Comparison of ENCODE assay signal across 1 cellular context in genomic region chr1:155273134-155273982, GRCh38.
TF ChIP-seq lines count a peak whose summit lies in the region.

TSS of gene CLK2 (minus strand) at chr1:155273504. CDS start at chr1:155270977, 2,527 bp downstream.

TF ChIP-seq in HepG2, 621 proteins besides CTCF, POLR2A, EP300 and RAD21 (continued from another document and continues in another):
- TF ChIP-seq, protein P1, sequence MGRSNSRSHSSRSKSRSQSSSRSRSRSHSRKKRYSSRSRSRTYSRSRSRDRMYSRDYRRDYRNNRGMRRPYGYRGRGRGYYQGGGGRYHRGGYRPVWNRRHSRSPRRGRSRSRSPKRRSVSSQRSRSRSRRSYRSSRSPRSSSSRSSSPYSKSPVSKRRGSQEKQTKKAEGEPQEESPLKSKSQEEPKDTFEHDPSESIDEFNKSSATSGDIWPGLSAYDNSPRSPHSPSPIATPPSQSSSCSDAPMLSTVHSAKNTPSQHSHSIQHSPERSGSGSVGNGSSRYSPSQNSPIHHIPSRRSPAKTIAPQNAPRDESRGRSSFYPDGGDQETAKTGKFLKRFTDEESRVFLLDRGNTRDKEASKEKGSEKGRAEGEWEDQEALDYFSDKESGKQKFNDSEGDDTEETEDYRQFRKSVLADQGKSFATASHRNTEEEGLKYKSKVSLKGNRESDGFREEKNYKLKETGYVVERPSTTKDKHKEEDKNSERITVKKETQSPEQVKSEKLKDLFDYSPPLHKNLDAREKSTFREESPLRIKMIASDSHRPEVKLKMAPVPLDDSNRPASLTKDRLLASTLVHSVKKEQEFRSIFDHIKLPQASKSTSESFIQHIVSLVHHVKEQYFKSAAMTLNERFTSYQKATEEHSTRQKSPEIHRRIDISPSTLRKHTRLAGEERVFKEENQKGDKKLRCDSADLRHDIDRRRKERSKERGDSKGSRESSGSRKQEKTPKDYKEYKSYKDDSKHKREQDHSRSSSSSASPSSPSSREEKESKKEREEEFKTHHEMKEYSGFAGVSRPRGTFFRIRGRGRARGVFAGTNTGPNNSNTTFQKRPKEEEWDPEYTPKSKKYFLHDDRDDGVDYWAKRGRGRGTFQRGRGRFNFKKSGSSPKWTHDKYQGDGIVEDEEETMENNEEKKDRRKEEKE (IDR thresholded peaks at IDR 0.05), result no peak
- TF ChIP-seq EZH2 (conservative IDR thresholded peaks at IDR 0.05; ENCODE audit: low read depth, low read length) (no peak), RBM39 (IDR thresholded peaks at IDR 0.05; ENCODE audit: low read depth, low read length, poor library complexity, severe bottlenecking) (peak; percentile 47), ZSCAN21 (CRISPR knock-in tag; IDR thresholded peaks at IDR 0.05; ENCODE audit: borderline replicate concordance) (peak; percentile 86), GTF3A (CRISPR knock-in tag; conservative IDR thresholded peaks at IDR 0.05) (no peak), ZNF496 (CRISPR knock-in tag; IDR thresholded peaks at IDR 0.05; ENCODE audit: insufficient replicate concordance) (no peak), KLF6 (CRISPR knock-in tag; IDR thresholded peaks at IDR 0.05) (no peak), SALL2 (CRISPR knock-in tag; IDR thresholded peaks at IDR 0.05) (no peak), TBL1XR1 (IDR thresholded peaks at IDR 0.05; ENCODE audit: borderline replicate concordance, low read length, partially characterized antibody) (no peak), ZNF672 (CRISPR knock-in tag; IDR thresholded peaks at IDR 0.05) (no peak), HOXD1 (CRISPR knock-in tag; IDR thresholded peaks at IDR 0.05) (peak; percentile 33; the same call in 1 of the 2 replicates), SIN3B (IDR thresholded peaks at IDR 0.05; ENCODE audit: low read length) (0 out of 2 replicates have a peak, but pooled peaks have one; percentile 23), MIER3 (CRISPR knock-in tag; IDR thresholded peaks at IDR 0.05; ENCODE audit: borderline replicate concordance) (peak; percentile 83; the same call in 1 of the 2 replicates), HNF4G (IDR thresholded peaks at IDR 0.05; ENCODE audit: borderline replicate concordance, low read depth, low read length) (no peak; the same call in 1 of the 2 replicates), HNF4G (CRISPR knock-in tag; IDR thresholded peaks at IDR 0.05; ENCODE audit: borderline replicate concordance, low read depth) (no peak), ZNF710 (CRISPR knock-in tag; IDR thresholded peaks at IDR 0.05; ENCODE audit: borderline replicate concordance) (0 out of 2 replicates have a peak, but pooled peaks have one; percentile 30), ZNF772 (CRISPR knock-in tag; IDR thresholded peaks at IDR 0.05) (peak; percentile 88; the same call in 1 of the 2 replicates), IKZF4 (CRISPR knock-in tag; IDR thresholded peaks at IDR 0.05; ENCODE audit: borderline replicate concordance, low read depth, not compliant biosample characterization) (no peak), ZNF543 (CRISPR knock-in tag; IDR thresholded peaks at IDR 0.05) (no peak), FOXO4 (CRISPR knock-in tag; conservative IDR thresholded peaks at IDR 0.05) (0 out of 2 replicates have a peak, but pooled peaks have one; percentile 33), ZBTB46 (CRISPR knock-in tag; IDR thresholded peaks at IDR 0.05; ENCODE audit: borderline replicate concordance) (no peak), MAFF (IDR thresholded peaks at IDR 0.05; ENCODE audit: low read depth, low read length) (no peak), REPIN1 (CRISPR knock-in tag; IDR thresholded peaks at IDR 0.05; ENCODE audit: borderline replicate concordance, low read depth) (peak; percentile 76), JDP2 (CRISPR knock-in tag; IDR thresholded peaks at IDR 0.05; ENCODE audit: borderline replicate concordance) (no peak), SYNCRIP (IDR thresholded peaks at IDR 0.05; ENCODE audit: insufficient read depth, low read depth, low read length) (no peak), IRF1 (CRISPR knock-in tag; IDR thresholded peaks at IDR 0.05; ENCODE audit: low read depth) (no peak), SRF (IDR thresholded peaks at IDR 0.05; ENCODE audit: low read depth, low read length) (no peak), HDAC1 (CRISPR knock-in tag; IDR thresholded peaks at IDR 0.05) (peak; percentile 96), GTF2F1 (IDR thresholded peaks at IDR 0.05; ENCODE audit: low read length) (no peak), ZBTB37 (CRISPR knock-in tag; IDR thresholded peaks at IDR 0.05) (no peak)
- TF ChIP-seq, protein P2, sequence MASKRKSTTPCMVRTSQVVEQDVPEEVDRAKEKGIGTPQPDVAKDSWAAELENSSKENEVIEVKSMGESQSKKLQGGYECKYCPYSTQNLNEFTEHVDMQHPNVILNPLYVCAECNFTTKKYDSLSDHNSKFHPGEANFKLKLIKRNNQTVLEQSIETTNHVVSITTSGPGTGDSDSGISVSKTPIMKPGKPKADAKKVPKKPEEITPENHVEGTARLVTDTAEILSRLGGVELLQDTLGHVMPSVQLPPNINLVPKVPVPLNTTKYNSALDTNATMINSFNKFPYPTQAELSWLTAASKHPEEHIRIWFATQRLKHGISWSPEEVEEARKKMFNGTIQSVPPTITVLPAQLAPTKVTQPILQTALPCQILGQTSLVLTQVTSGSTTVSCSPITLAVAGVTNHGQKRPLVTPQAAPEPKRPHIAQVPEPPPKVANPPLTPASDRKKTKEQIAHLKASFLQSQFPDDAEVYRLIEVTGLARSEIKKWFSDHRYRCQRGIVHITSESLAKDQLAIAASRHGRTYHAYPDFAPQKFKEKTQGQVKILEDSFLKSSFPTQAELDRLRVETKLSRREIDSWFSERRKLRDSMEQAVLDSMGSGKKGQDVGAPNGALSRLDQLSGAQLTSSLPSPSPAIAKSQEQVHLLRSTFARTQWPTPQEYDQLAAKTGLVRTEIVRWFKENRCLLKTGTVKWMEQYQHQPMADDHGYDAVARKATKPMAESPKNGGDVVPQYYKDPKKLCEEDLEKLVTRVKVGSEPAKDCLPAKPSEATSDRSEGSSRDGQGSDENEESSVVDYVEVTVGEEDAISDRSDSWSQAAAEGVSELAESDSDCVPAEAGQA (IDR thresholded peaks at IDR 0.05; ENCODE audit: low read depth), result peak; percentile 75; the same call in 1 of the 2 replicates
- TF ChIP-seq, protein P2 (CRISPR knock-in tag; IDR thresholded peaks at IDR 0.05; ENCODE audit: borderline replicate concordance), result no peak
- TF ChIP-seq, protein P3, sequence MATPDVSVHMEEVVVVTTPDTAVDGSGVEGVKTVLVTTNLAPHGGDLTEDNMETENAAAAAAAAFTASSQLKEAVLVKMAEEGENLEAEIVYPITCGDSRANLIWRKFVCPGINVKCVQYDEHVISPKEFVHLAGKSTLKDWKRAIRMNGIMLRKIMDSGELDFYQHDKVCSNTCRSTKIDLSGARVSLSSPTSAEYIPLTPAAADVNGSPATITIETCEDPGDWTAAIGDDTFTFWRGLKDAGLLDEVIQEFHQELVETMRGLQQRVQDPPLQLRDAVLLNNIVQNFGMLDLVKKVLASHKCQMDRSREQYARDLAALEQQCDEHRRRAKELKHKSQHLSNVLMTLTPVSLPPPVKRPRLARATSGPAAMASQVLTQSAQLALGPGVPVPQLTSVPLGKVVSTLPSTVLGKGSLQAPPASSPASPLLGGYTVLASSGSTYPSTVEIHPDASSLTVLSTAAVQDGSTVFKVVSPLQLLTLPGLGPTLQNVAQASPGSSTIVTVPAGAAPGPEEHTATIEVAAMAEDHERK (CRISPR knock-in tag; IDR thresholded peaks at IDR 0.05; ENCODE audit: low read depth), result peak; percentile 99
- TF ChIP-seq, protein P4, sequence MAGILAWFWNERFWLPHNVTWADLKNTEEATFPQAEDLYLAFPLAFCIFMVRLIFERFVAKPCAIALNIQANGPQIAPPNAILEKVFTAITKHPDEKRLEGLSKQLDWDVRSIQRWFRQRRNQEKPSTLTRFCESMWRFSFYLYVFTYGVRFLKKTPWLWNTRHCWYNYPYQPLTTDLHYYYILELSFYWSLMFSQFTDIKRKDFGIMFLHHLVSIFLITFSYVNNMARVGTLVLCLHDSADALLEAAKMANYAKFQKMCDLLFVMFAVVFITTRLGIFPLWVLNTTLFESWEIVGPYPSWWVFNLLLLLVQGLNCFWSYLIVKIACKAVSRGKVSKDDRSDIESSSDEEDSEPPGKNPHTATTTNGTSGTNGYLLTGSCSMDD (CRISPR knock-in tag; IDR thresholded peaks at IDR 0.05), result no peak
- TF ChIP-seq, protein P5, sequence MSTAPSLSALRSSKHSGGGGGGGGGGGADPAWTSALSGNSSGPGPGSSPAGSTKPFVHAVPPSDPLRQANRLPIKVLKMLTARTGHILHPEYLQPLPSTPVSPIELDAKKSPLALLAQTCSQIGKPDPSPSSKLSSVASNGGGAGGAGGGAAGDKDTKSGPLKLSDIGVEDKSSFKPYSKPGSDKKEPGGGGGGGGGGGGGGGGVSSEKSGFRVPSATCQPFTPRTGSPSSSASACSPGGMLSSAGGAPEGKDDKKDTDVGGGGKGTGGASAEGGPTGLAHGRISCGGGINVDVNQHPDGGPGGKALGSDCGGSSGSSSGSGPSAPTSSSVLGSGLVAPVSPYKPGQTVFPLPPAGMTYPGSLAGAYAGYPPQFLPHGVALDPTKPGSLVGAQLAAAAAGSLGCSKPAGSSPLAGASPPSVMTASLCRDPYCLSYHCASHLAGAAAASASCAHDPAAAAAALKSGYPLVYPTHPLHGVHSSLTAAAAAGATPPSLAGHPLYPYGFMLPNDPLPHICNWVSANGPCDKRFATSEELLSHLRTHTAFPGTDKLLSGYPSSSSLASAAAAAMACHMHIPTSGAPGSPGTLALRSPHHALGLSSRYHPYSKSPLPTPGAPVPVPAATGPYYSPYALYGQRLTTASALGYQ (CRISPR knock-in tag; IDR thresholded peaks at IDR 0.05), result 0 out of 2 replicates have a peak, but pooled peaks have one; percentile 39
